13 cellular contexts compared by ENCODE assay signal in genomic region chr10:35470967-35471366, GRCh38.
"Had no signal": no experiment of that assay in that cellular context is flagged by ENCODE, and none has a peak within 500 bp of the region (broad histone marks: within the 10 kb centered on the region; RNA-seq: fewer than 3 reads in every experiment).

No MANE protein-coding gene starts in this region.

- H3K27ac ChIP-seq: ascending aorta, pancreas, suprapubic skin had no signal

- H3K36me3 ChIP-seq: ascending aorta, pancreas, suprapubic skin, upper lobe of left lung had no signal

- H3K4me3 ChIP-seq: ascending aorta, lung, mucosa of descending colon, pancreas, suprapubic skin, upper lobe of left lung had no signal

- DNase-seq: activated CD4-positive, alpha-beta T cell treated with anti-CD3 and anti-CD28 coated beads, Interleukin-2, amount 50 U/mL, for 4 hours; activated gamma-delta T cell treated with Interleukin-2 at 50 U/mL for 16 hours; activated T-cell treated with anti-CD3 and anti-CD28 coated beads, Interleukin-2, amount 50 U/mL, for 1 hour; erythroblast; kidney glomerular epithelial cell; mucosa of descending colon; pancreas; small intestine; upper lobe of left lung had no signal

- H3K4me3 Mint-ChIP-seq: stimulated activated memory B cell treated with anti-CD40 and anti-IgM and Interleukin-4, amounts not matched to agents 10 μg/mL and 1 μg/mL and 100 μg/mL, for 72 hours had no signal

- H3K9me3 Mint-ChIP-seq: stimulated activated memory B cell treated with anti-CD40 and anti-IgM and Interleukin-4, amounts not matched to agents 10 μg/mL and 1 μg/mL and 100 μg/mL, for 72 hours had no signal

- H3K27me3 ChIP-seq: ascending aorta, pancreas, suprapubic skin, upper lobe of left lung had no signal

- H3K27me3 Mint-ChIP-seq: stimulated activated memory B cell treated with anti-CD40 and anti-IgM and Interleukin-4, amounts not matched to agents 10 μg/mL and 1 μg/mL and 100 μg/mL, for 72 hours had no signal

- H3K36me3 Mint-ChIP-seq: stimulated activated memory B cell treated with anti-CD40 and anti-IgM and Interleukin-4, amounts not matched to agents 10 μg/mL and 1 μg/mL and 100 μg/mL, for 72 hours had no signal

- H3K9me3 ChIP-seq: ascending aorta, mucosa of descending colon, pancreas, suprapubic skin, upper lobe of left lung had no signal
